ENCODE assay signal across 8 cellular contexts in the genomic region with DNA sequence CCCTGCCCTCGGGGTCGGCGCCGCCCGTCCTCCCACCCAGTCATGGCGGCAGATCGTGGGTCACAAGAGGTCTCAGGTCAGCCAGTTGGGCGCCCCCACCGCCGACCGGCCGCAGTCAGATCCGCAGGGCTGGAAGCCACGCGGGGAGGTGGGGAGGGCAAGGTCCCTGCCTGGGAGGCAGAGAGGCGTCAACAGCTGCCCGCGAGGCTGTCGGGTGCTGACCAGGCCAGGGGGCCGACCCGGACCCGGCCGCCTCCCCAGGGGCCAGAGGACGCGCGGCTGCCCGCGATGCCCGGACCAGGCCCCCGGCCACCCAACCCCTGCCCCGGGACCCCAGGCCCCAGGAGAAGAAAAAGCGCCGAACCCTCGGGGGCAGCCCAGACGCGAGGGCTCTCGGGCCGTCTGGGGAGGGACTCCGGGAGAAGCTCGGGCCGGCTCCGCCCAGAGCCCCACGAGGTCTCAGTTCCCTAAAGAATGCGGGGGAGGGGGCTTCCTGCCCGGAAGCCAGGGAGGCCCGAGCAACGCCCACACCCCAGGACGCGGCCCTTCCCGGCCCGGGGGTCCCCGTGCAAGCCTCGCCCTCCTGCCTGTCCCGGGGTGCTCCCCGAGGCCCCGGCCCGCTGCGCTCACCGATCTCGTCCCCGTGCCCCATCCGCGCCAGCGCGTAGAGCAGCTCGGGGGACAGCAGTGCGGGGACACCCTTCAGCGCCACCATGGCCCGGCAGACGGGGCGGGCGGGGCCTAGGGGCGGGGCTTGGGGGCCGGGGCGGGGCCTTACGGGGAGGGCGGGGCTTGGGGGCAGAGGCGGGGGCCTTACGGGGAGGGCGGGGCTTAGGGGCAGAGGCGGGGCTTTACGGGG. TPM values are rescaled to one million over a fixed set of nuclear protein-coding genes. Genes with fewer than 3 reads are reported as not detected.
DNase-seq lines count a peak whose midpoint lies in the region; TF ChIP-seq lines count a peak whose summit lies in the region.

A gene with protein sequence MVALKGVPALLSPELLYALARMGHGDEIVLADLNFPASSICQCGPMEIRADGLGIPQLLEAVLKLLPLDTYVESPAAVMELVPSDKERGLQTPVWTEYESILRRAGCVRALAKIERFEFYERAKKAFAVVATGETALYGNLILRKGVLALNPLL (minus strand): TSS at position 727 of the 859 bp plus-strand sequence. CDS start 12 bp downstream, at position 715.

- DNase-seq in HFF-Myc (ENCODE audit: extremely low read depth, low read depth), result no peak
- DNase-seq in NCI-H1930 (lab: John Stamatoyannopoulos, UW), result peak; percentile 19 to 37
- peak; percentile 30 to 49 for DNase-seq in activated CD8-positive, alpha-beta memory T cell treated with anti-CD3 and anti-CD28 coated beads for 4 hours (ENCODE audit: low read depth in 2 of 2)
- peak; percentile 43 for DNase-seq in epithelial cell of esophagus (ENCODE audit: low read depth)
- DNase-seq in myocyte (ENCODE audit: low read depth), result peak; percentile 33
- DNase-seq in stimulated activated naive CD4-positive, alpha-beta T cell treated with Interleukin-2 at 50 U/mL for 16 hours (lab: John Stamatoyannopoulos, UW), result peak; percentile 77
- no peak for DNase-seq in NCI-H446 treated with DMSO at 0.1 percent for 48 hours (lab: John Stamatoyannopoulos, UW)

- TF ChIP-seq POLR2A in GM15510 (IDR thresholded peaks at IDR 0.05; ENCODE audit: borderline replicate concordance, extremely low read depth, insufficient read length), result peak; percentile 73

- TF ChIP-seq CTCF in HFF-Myc (IDR thresholded peaks at IDR 0.05; ENCODE audit: low read depth, low read length, missing control alignments) (no peak), epithelial cell of esophagus (IDR thresholded peaks at IDR 0.05; ENCODE audit: insufficient read depth, low read depth, low read length, missing control alignments) (no peak)

- H3K4me3 ChIP-seq in HFF-Myc (replicated peaks; ENCODE audit: low read depth, low read length) (peak within 1 kb of the TSS; percentile 59), epithelial cell of esophagus (ENCODE audit: low read length) (peak within 1 kb of the TSS; percentile 49)

RNA-seq across cellular contexts. Expression of the gene that starts here (rescaled TPM):
- total RNA-seq in myocyte, result 8.2 and 9.8 TPM in 2 replicates
- 12.7 TPM for polyA plus RNA-seq in myocyte (2012)

Comparison
In these comparisons a context has a peak if more than half of its experiments do, and no peak if none do; other contexts are left out.
1. DNase-seq: peak in NCI-H1930 (2 of 2), activated CD8-positive, alpha-beta memory T cell treated with anti-CD3 and anti-CD28 coated beads for 4 hours (2 of 2), epithelial cell of esophagus (single experiment), myocyte (single experiment) and stimulated activated naive CD4-positive, alpha-beta T cell treated with Interleukin-2 at 50 U/mL for 16 hours (single experiment); none in HFF-Myc (single experiment) and NCI-H446 treated with DMSO at 0.1 percent for 48 hours (single experiment).